ENCODE assay signal across 15 cellular contexts in the genomic region with DNA sequence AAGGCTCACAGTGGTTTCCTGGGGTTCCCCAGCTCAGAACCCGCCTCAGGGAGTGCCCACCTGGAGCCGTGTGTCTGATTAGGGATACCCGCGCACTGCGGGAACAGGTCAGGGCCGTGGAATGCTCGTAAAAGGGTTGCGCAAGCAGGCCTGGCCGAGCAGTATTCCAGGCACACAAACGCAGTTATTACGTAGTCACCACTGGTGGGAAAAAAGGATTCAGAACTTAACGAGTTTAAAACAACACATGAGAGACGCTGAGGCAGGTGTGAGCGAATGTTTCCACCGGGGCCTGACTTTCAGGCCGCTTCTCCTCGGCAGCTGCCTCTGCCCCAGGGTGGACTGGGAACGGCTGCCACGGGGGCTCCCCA. TPM values are rescaled to one million over a fixed set of nuclear protein-coding genes. Genes with fewer than 3 reads are reported as not detected.
DNase-seq lines count a peak whose midpoint lies in the region; ATAC-seq and TF ChIP-seq lines count a peak whose summit lies in the region.
"Had no signal": no experiment of that assay in that cellular context is flagged by ENCODE, and none has a peak within 500 bp of the region (broad histone marks: within the 10 kb centered on the region; RNA-seq: fewer than 3 reads in every experiment).

No MANE protein-coding gene starts in this region.

- peaks cover 7% of the 10 kb centered on the region for H3K4me1 Mint-ChIP-seq in Caco-2 (ENCODE audit: low read depth, unreplicated experiment)
- H3K4me1 Mint-ChIP-seq in central memory CD8-positive, alpha-beta T cell, result peaks cover 40% of the 10 kb centered on the region
- H3K4me1 Mint-ChIP-seq: nephron had no signal

- ATAC-seq in central memory CD8-positive, alpha-beta T cell (replicated peaks; ENCODE audit: extremely low read depth, poor library complexity, severe bottlenecking), result no peak
- peak; percentile 70 for ATAC-seq in omental fat pad (ENCODE audit: low FRiP score)
- ATAC-seq in HG02588 (IDR thresholded peaks at IDR 0.05; ENCODE audit: unreplicated experiment), result no peak
- no peak for ATAC-seq in GM18861 (IDR thresholded peaks at IDR 0.05; ENCODE audit: unreplicated experiment)
- ATAC-seq: gastroesophageal sphincter had no signal

- H3K4me3 Mint-ChIP-seq in Caco-2 (ENCODE audit: unreplicated experiment), result no peak overlapping the region
- H3K4me3 Mint-ChIP-seq in central memory CD8-positive, alpha-beta T cell, result peak overlapping the region; percentile 52
- H3K4me3 Mint-ChIP-seq: nephron had no signal

- H3K9me3 ChIP-seq in Caco-2, result no peaks in the 10 kb centered on the region
- H3K9me3 ChIP-seq: Peyer's patch had no signal

- CTCF ChIA-PET in Caco-2 (lab: Charles Lee), result no interaction called here

- no TSS peak for BruUV-seq in Caco-2 (replicated peaks; lab: Mats Ljungman, UMichigan)

- no peaks in the 10 kb centered on the region for H3K36me3 Mint-ChIP-seq in Caco-2 (ENCODE audit: insufficient read depth, unreplicated experiment)
- peaks cover 7% of the 10 kb centered on the region for H3K36me3 Mint-ChIP-seq in central memory CD8-positive, alpha-beta T cell (ENCODE audit: insufficient read depth)

- H3K9me3 Mint-ChIP-seq in Caco-2 (ENCODE audit: unreplicated experiment), result no peaks in the 10 kb centered on the region
- H3K9me3 Mint-ChIP-seq in central memory CD8-positive, alpha-beta T cell, result no peaks in the 10 kb centered on the region
- H3K9me3 Mint-ChIP-seq: nephron had no signal

- POLR2A ChIA-PET in Caco-2 (lab: Charles Lee), result no interaction called here

- no peaks in the 10 kb centered on the region for H3K27me3 Mint-ChIP-seq in Caco-2 (ENCODE audit: insufficient read depth, unreplicated experiment)
- H3K27me3 Mint-ChIP-seq in central memory CD8-positive, alpha-beta T cell, result no peaks in the 10 kb centered on the region

- peaks cover 12% of the 10 kb centered on the region for H3K4me1 ChIP-seq in Caco-2
- H3K4me1 ChIP-seq: gastroesophageal sphincter, tibial nerve had no signal

- DNase-seq in Caco-2 (peak; percentile 75 to 78), LoVo (ENCODE audit: low spot score) (peak; percentile 85), omental fat pad (ENCODE audit: low spot score) (no peak)
- DNase-seq in central memory CD8-positive, alpha-beta T cell (ENCODE audit: low spot score in 2 of 2), result no peak
- DNase-seq in activated T-cell treated with anti-CD3 and anti-CD28 coated beads, Interleukin-2, amount 50 U/mL, for 1 hour, result no peak
- no peak for DNase-seq in activated CD4-positive, alpha-beta T cell treated with anti-CD3 and anti-CD28 coated beads, Interleukin-2, amount 50 U/mL, for 1 hour
- DNase-seq: activated CD4-positive, alpha-beta T cell treated with anti-CD3 and anti-CD28 coated beads for 48 hours; Karpas-422; stimulated activated CD4-positive, alpha-beta T cell treated with anti-CD3 and anti-CD28 coated beads, Interleukin-4, amount 100 ng/mL, for 4 hours had no signal

- TF ChIP-seq CTCF in Caco-2 (IDR thresholded peaks at IDR 0.05; ENCODE audit: insufficient read depth in 1 of 2, low read depth in 1 of 2, low read length in 1 of 2, severe bottlenecking in 1 of 2, unreplicated experiment in 1 of 2) (no peak), omental fat pad (IDR thresholded peaks at IDR 0.05) (no peak)

- H3K36me3 ChIP-seq in Caco-2 (ENCODE audit: control insufficient read depth, insufficient read depth, low read length), result no peaks in the 10 kb centered on the region
- H3K36me3 ChIP-seq: gastroesophageal sphincter, Peyer's patch, tibial nerve had no signal

- intact Hi-C loops in Caco-2 (cut with micrococcal nuclease; ENCODE audit: unreplicated experiment), result no loop called here

- peak overlapping the region; percentile 72 for H3K27ac Mint-ChIP-seq in Caco-2 (ENCODE audit: unreplicated experiment)
- peak overlapping the region; percentile 64 for H3K27ac Mint-ChIP-seq in central memory CD8-positive, alpha-beta T cell (ENCODE audit: low read depth)

- H3K4me3 ChIP-seq in Caco-2 (ENCODE audit: low read depth, low read length), result no peak overlapping the region
- H3K4me3 ChIP-seq: gastroesophageal sphincter, Peyer's patch, tibial nerve had no signal

- H3K27me3 ChIP-seq in Caco-2 (replicated peaks; ENCODE audit: control insufficient read depth, insufficient read depth, low read length), result no peaks in the 10 kb centered on the region
- H3K27me3 ChIP-seq: Peyer's patch had no signal

RNA-seq across cellular contexts. Expression of a gene that starts 18.2 kb away (rescaled TPM):
- total RNA-seq in Caco-2 (2022) (0.27 and 0.32 TPM in 2 replicates), omental fat pad (1 to 10 TPM in 1 of 4 donors, under 1 TPM in 3; 0.16 to 1.7 (median 0.44) TPM)

RNA-seq across cellular contexts. Expression of a gene that starts 32.1 kb away (rescaled TPM):
- total RNA-seq in Caco-2 (2022), result 27.0 and 31.7 TPM in 2 replicates
- 10 to 100 TPM; 15.1 to 38.1 (median 27.4) TPM for total RNA-seq in omental fat pad

RNA-seq across cellular contexts. Expression of a gene that starts 35.8 kb away (rescaled TPM):
- total RNA-seq in Caco-2 (2022) (not detected in 2 replicates), omental fat pad (not detected)
- total RNA-seq: gastroesophageal sphincter had no signal

Comparison
In these comparisons a context has a peak if more than half of its experiments do, and no peak if none do; other contexts are left out.
1. DNase-seq: peak in Caco-2 (2 of 2) and LoVo (single experiment); none in central memory CD8-positive, alpha-beta T cell (0 of 2), omental fat pad (single experiment), activated T-cell treated with anti-CD3 and anti-CD28 coated beads, Interleukin-2, amount 50 U/mL, for 1 hour (single experiment) and activated CD4-positive, alpha-beta T cell treated with anti-CD3 and anti-CD28 coated beads, Interleukin-2, amount 50 U/mL, for 1 hour (single experiment).